Comparison of ENCODE assay signal across 8 cellular contexts in genomic region chr6:125791151-125791819, GRCh38. TPM values are rescaled to one million over a fixed set of nuclear protein-coding genes. Genes with fewer than 3 reads are reported as not detected.
DNase-seq lines count a peak whose midpoint lies in the region; ATAC-seq and TF ChIP-seq lines count a peak whose summit lies in the region.

No MANE protein-coding gene starts in this region.

- H3K9me3 ChIP-seq in OCI-LY1 (ENCODE audit: low read length) = no peaks in the 10 kb centered on the region
- no peaks in the 10 kb centered on the region for H3K9me3 ChIP-seq in neural progenitor cell (ENCODE audit: low read depth)

- H3K9me2 ChIP-seq in OCI-LY1 (ENCODE audit: low read depth, low read length) = no peaks in the 10 kb centered on the region

- H3K4me3 Mint-ChIP-seq in neural progenitor cell = peak overlapping the region; percentile 92

- peak; percentile 40 for DNase-seq in DMS 273 treated with DMSO at 0.1 percent for 48 hours (lab: John Stamatoyannopoulos, UW)
- peak; percentile 31 for DNase-seq in activated effector memory CD4-positive, alpha-beta T cell treated with Interleukin-2 at 50 U/mL for 16 hours
- peak in 1 of 2 donors; percentile 65 for DNase-seq in foreskin keratinocyte
- DNase-seq in neural progenitor cell (ENCODE audit: low spot score) = peak; percentile 27
- DNase-seq in GDM1 (lab: John Stamatoyannopoulos, UW) = no peak

- H3F3A ChIP-seq in OCI-LY1 (ENCODE audit: insufficient read depth, low read length) = no peaks in the 10 kb centered on the region
- peaks cover 20% of the 10 kb centered on the region for H3F3A ChIP-seq in neural progenitor cell (ENCODE audit: low read depth)

- peak overlapping the region; percentile 96 for H3K27ac ChIP-seq in OCI-LY1 (ENCODE audit: low read depth, low read length, poor library complexity, severe bottlenecking)
- no peak overlapping the region for H3K27ac ChIP-seq in foreskin keratinocyte
- no peak overlapping the region for H3K27ac ChIP-seq in neural progenitor cell

- H3K36me3 ChIP-seq in OCI-LY1 (ENCODE audit: insufficient read depth, low read length) = 0 out of 2 replicates have a peak, but pooled peaks cover under 1% of the 10 kb centered on the region
- H3K36me3 ChIP-seq in neural progenitor cell = no peaks in the 10 kb centered on the region

- no peaks in the 10 kb centered on the region for H4K20me1 ChIP-seq in OCI-LY1 (ENCODE audit: insufficient read depth, low read length)
- no peaks in the 10 kb centered on the region for H4K20me1 ChIP-seq in neural progenitor cell (ENCODE audit: low read depth)

- H3K4me1 ChIP-seq in OCI-LY1 (ENCODE audit: insufficient read depth, low read length, severe bottlenecking) = peaks cover 72% of the 10 kb centered on the region
- H3K4me1 ChIP-seq in foreskin keratinocyte = peaks cover 20% of the 10 kb centered on the region
- H3K4me1 ChIP-seq in neural progenitor cell = peaks cover 10% of the 10 kb centered on the region

- TF ChIP-seq CTCF in OCI-LY1 (IDR thresholded peaks at IDR 0.05; ENCODE audit: low read length) (peak; percentile 70), foreskin keratinocyte (conservative IDR thresholded peaks at IDR 0.05) (peak; percentile 66), neural progenitor cell (IDR thresholded peaks at IDR 0.05) (peak; percentile 52)

- H3K27me3 Mint-ChIP-seq in neural progenitor cell (ENCODE audit: insufficient read depth, low read depth) = peaks cover 3% of the 10 kb centered on the region

- H2AFZ ChIP-seq in OCI-LY1 (ENCODE audit: low read length) (no peak overlapping the region), neural progenitor cell (replicated peaks) (peak overlapping the region; percentile 90)

- peak overlapping the region; percentile 89 for H3K4me2 ChIP-seq in OCI-LY1 (ENCODE audit: low read length)
- H3K4me2 ChIP-seq in neural progenitor cell = peak overlapping the region; percentile 77

- H3K4me3 ChIP-seq in OCI-LY1 (ENCODE audit: low read depth, low read length, poor library complexity, severe bottlenecking) (peak overlapping the region; percentile 87), neural progenitor cell (peak overlapping the region; percentile 76)

- peak overlapping the region; percentile 82 for H3K9ac ChIP-seq in OCI-LY1 (ENCODE audit: low read length)
- H3K9ac ChIP-seq in neural progenitor cell = peak overlapping the region; percentile 50

- peaks cover 18% of the 10 kb centered on the region for H3K4me1 Mint-ChIP-seq in neural progenitor cell

- H3K9me3 Mint-ChIP-seq in neural progenitor cell = no peaks in the 10 kb centered on the region

- H3K27ac Mint-ChIP-seq in neural progenitor cell = no peak overlapping the region

- H3K79me2 ChIP-seq in OCI-LY1 (ENCODE audit: insufficient read depth, low read length) = peaks cover 43% of the 10 kb centered on the region
- H3K79me2 ChIP-seq in neural progenitor cell (ENCODE audit: low read depth) = no peaks in the 10 kb centered on the region

- H3K36me3 Mint-ChIP-seq in neural progenitor cell = no peaks in the 10 kb centered on the region

- ATAC-seq in GM19455 (IDR thresholded peaks at IDR 0.05; ENCODE audit: unreplicated experiment) = peak; percentile 33
- ATAC-seq in HG03558 (IDR thresholded peaks at IDR 0.05; ENCODE audit: extremely low read depth, unreplicated experiment) = peak; percentile 19
- ATAC-seq in foreskin keratinocyte = peak; percentile 66

- H3K27me3 ChIP-seq in OCI-LY1 (ENCODE audit: insufficient read depth, low read length) (no peaks in the 10 kb centered on the region), foreskin keratinocyte (no peaks in the 10 kb centered on the region), neural progenitor cell (no peaks in the 10 kb centered on the region)

RNA-seq across cellular contexts. Expression of gene NCOA7, which starts 0.5 kb away (rescaled TPM):
- total RNA-seq in foreskin keratinocyte (13.0 and 14.7 TPM in 2 replicates), neural progenitor cell (ENCODE audit: low replicate concordance) (2.8 and 7.7 TPM in 2 replicates)
- 3.6 and 4.9 TPM in 2 replicates for polyA plus RNA-seq in foreskin keratinocyte

RNA-seq across cellular contexts. Expression of gene HEY2, which starts 41.9 kb away (rescaled TPM):
- total RNA-seq in foreskin keratinocyte (not detected in 2 replicates), neural progenitor cell (ENCODE audit: low replicate concordance) (0.74 and 1.1 TPM in 2 replicates)
- polyA plus RNA-seq in foreskin keratinocyte = not detected in 2 replicates
